ENCODE assay signal across 11 cellular contexts in the genomic region with DNA sequence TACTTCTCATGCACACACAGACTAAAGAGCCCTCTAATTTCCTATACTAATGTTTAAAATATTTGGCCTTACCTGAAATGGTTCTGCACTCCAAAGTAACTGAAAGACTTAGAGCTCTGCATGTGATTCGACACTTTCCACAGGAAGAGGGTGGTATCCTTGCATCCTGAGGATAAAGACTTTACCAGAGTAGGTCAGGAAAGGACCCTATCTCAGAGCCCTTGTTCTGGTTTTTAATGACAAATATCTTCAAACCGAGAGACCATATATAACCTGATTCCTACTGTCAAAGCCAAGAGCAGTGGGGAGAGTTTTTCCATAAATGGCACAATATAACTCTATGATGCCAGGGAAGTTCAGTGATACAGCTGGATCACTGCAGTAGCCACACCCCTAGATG. TPM values are rescaled to one million over a fixed set of nuclear protein-coding genes. Genes with fewer than 3 reads are reported as not detected.
DNase-seq lines count a peak whose midpoint lies in the region; ATAC-seq and TF ChIP-seq lines count a peak whose summit lies in the region.
"Had no signal": no experiment of that assay in that cellular context is flagged by ENCODE, and none has a peak within 500 bp of the region (broad histone marks: within the 10 kb centered on the region; RNA-seq: fewer than 3 reads in every experiment).

A gene with protein sequence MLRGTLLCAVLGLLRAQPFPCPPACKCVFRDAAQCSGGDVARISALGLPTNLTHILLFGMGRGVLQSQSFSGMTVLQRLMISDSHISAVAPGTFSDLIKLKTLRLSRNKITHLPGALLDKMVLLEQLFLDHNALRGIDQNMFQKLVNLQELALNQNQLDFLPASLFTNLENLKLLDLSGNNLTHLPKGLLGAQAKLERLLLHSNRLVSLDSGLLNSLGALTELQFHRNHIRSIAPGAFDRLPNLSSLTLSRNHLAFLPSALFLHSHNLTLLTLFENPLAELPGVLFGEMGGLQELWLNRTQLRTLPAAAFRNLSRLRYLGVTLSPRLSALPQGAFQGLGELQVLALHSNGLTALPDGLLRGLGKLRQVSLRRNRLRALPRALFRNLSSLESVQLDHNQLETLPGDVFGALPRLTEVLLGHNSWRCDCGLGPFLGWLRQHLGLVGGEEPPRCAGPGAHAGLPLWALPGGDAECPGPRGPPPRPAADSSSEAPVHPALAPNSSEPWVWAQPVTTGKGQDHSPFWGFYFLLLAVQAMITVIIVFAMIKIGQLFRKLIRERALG (minus strand): TSS at position 101 of the 400 bp plus-strand sequence. CDS start 984 bp downstream, outside the sequence.

- H3K36me3 Mint-ChIP-seq in activated CD4-positive, alpha-beta T cell treated with anti-CD3 and anti-CD28 coated beads, Interleukin-2, amount 10 ng/mL, durations not matched to agents 24 days and 14 days (ENCODE audit: low read depth) = peaks cover 7% of the 10 kb centered on the region
- H3K36me3 Mint-ChIP-seq in activated B cell treated with CpG ODN at 0.5 μM for 24 hours (ENCODE audit: low read depth) = peaks cover 2% of the 10 kb centered on the region

- peaks cover 15 to 48% (median 33%) of the 10 kb centered on the region in 6 donors for H3K4me1 ChIP-seq in spleen

- H3K27me3 Mint-ChIP-seq in activated CD4-positive, alpha-beta T cell treated with anti-CD3 and anti-CD28 coated beads, Interleukin-2, amount 10 ng/mL, durations not matched to agents 24 days and 14 days = peaks cover 15% of the 10 kb centered on the region
- H3K27me3 Mint-ChIP-seq in activated B cell treated with CpG ODN at 0.5 μM for 24 hours = peaks cover 25% of the 10 kb centered on the region

- H3K9me3 Mint-ChIP-seq in activated CD4-positive, alpha-beta T cell treated with anti-CD3 and anti-CD28 coated beads, Interleukin-2, amount 10 ng/mL, durations not matched to agents 24 days and 14 days = no peaks in the 10 kb centered on the region
- no peaks in the 10 kb centered on the region for H3K9me3 Mint-ChIP-seq in activated B cell treated with CpG ODN at 0.5 μM for 24 hours

- H3K4me3 Mint-ChIP-seq in activated CD4-positive, alpha-beta T cell treated with anti-CD3 and anti-CD28 coated beads, Interleukin-2, amount 10 ng/mL, durations not matched to agents 24 days and 14 days = peak within 1 kb of the TSS; percentile 82
- peak within 1 kb of the TSS; percentile 73 for H3K4me3 Mint-ChIP-seq in activated B cell treated with CpG ODN at 0.5 μM for 24 hours

- no peaks in the 10 kb centered on the region for H3K9me3 ChIP-seq in spleen
- H3K9me3 ChIP-seq in WERI-Rb-1 (ENCODE audit: severe bottlenecking) = no peaks in the 10 kb centered on the region

- 13 to 38% (median 23%) methylated on average over 2 of the region's 2 CpGs for WGBS in spleen, 5 donors

- no peak within 1 kb of the TSS for H3K27ac ChIP-seq in spleen
- H3K27ac ChIP-seq in WERI-Rb-1 = no peak within 1 kb of the TSS

- H3K4me1 Mint-ChIP-seq in activated CD4-positive, alpha-beta T cell treated with anti-CD3 and anti-CD28 coated beads, Interleukin-2, amount 10 ng/mL, durations not matched to agents 24 days and 14 days = peaks cover 49% of the 10 kb centered on the region
- H3K4me1 Mint-ChIP-seq in activated B cell treated with CpG ODN at 0.5 μM for 24 hours = peaks cover 32% of the 10 kb centered on the region

- no peak for TF ChIP-seq POLR2A in spleen (IDR thresholded peaks at IDR 0.05)

- H3K27me3 ChIP-seq in spleen (replicated peaks in 1 of 7) = peaks cover 0 to 54% (median 23%) of the 10 kb centered on the region in 7 donors
- H3K27me3 ChIP-seq in WERI-Rb-1 (ENCODE audit: insufficient read depth, low read depth, severe bottlenecking) = no peaks in the 10 kb centered on the region

- DNase-seq in activated CD4-positive, alpha-beta T cell treated with anti-CD3 and anti-CD28 coated beads, Interleukin-2, amount 10 ng/mL, durations not matched to agents 24 days and 14 days = no peak
- no peak for DNase-seq in activated CD4-positive, alpha-beta T cell treated with anti-CD3 and anti-CD28 coated beads, Interleukin-2, amount 50 U/mL, for 4 hours
- no peak for DNase-seq in activated B cell treated with CpG ODN at 0.5 μM for 24 hours
- DNase-seq in fibroblast of villous mesenchyme (ENCODE audit: low read depth) = no peak
- DNase-seq in spleen = no peak
- no peak for DNase-seq in WERI-Rb-1
- no peak for DNase-seq in KBM-7
- DNase-seq: NCI-H524, T-helper 9 cell had no signal

- H3K4me3 ChIP-seq in fibroblast of villous mesenchyme (ENCODE audit: low read depth, low read length) = peak within 1 kb of the TSS; percentile 8
- peak within 1 kb of the TSS; percentile 24 to 68 (median 31) for H3K4me3 ChIP-seq in spleen
- H3K4me3 ChIP-seq in WERI-Rb-1 (ENCODE audit: low read depth, low read length) = no peak within 1 kb of the TSS

- intact Hi-C loops in activated CD4-positive, alpha-beta T cell treated with anti-CD3 and anti-CD28 coated beads, Interleukin-2, amount 10 ng/mL, durations not matched to agents 24 days and 14 days (cut with micrococcal nuclease) = loop anchor here (5.0 kb wide), 1 partner anchor 123 kb away; no protein-coding TSS in a partner anchor
- intact Hi-C loops in activated B cell treated with CpG ODN at 0.5 μM for 24 hours (cut with micrococcal nuclease) = no loop called here
- intact Hi-C loops in spleen (cut with DNase I; ENCODE audit: low total_unique reads) = no loop called here

- POLR2A ChIA-PET in activated B cell treated with CpG ODN at 0.5 μM for 24 hours (lab: Charles Lee) = no interaction called here

- H3K36me3 ChIP-seq in spleen = no peaks in the 10 kb centered on the region
- H3K36me3 ChIP-seq in WERI-Rb-1 = no peaks in the 10 kb centered on the region

- TF ChIP-seq CTCF in activated B cell treated with CpG ODN at 0.5 μM for 24 hours (IDR thresholded peaks at IDR 0.05) (no peak), fibroblast of villous mesenchyme (IDR thresholded peaks at IDR 0.05; ENCODE audit: insufficient read depth, low read depth, low read length) (no peak), spleen (IDR thresholded peaks at IDR 0.05 in 8 of 11, conservative IDR thresholded peaks at IDR 0.05 in 3 of 11) (no peak), WERI-Rb-1 (IDR thresholded peaks at IDR 0.05; ENCODE audit: low read depth, low read length) (no peak)

- in situ Hi-C loops in KBM-7 (cut with MboI; ENCODE audit: low pct_unique_long_range_greater_than_20kb, low sequenced_read_pairs) = no loop called here

- H3K27ac Mint-ChIP-seq in activated CD4-positive, alpha-beta T cell treated with anti-CD3 and anti-CD28 coated beads, Interleukin-2, amount 10 ng/mL, durations not matched to agents 24 days and 14 days = no peak within 1 kb of the TSS
- H3K27ac Mint-ChIP-seq in activated B cell treated with CpG ODN at 0.5 μM for 24 hours = no peak within 1 kb of the TSS

- ATAC-seq in activated B cell treated with CpG ODN at 0.5 μM for 24 hours (ENCODE audit: low read depth) (no peak), HG03108 (IDR thresholded peaks at IDR 0.05; ENCODE audit: unreplicated experiment) (no peak)

- CTCF ChIA-PET in activated B cell treated with CpG ODN at 0.5 μM for 24 hours (lab: Charles Lee) = no interaction called here

RNA-seq across cellular contexts. Expression of the gene that starts here (rescaled TPM):
- 0.12 and 0.26 TPM in 2 replicates for total RNA-seq in activated CD4-positive, alpha-beta T cell treated with anti-CD3 and anti-CD28 coated beads, Interleukin-2, amount 10 ng/mL, durations not matched to agents 24 days and 14 days
- total RNA-seq in activated B cell treated with CpG ODN at 0.5 μM for 24 hours (0.18 and 0.22 TPM in 2 replicates), fibroblast of villous mesenchyme (0.32 TPM in 1 of 2 replicates, not detected in the other), spleen (1 to 10 TPM in 3 of 7 donors, under 1 TPM in 4; 0.51 to 1.8 (median 0.79) TPM)
- under 1 TPM; 0.15 to 0.27 (median 0.16) TPM for polyA plus RNA-seq in spleen
- total RNA-seq: mesenteric fat pad had no signal
